1 cellular context compared by ENCODE assay signal in genomic region chr1:151199860-151200581, GRCh38.
TF ChIP-seq lines count a peak whose summit lies in the region.

No MANE protein-coding gene starts in this region.

TF ChIP-seq in GM23338, 12 proteins besides CTCF, POLR2A, EP300 and RAD21 (continued from another document):
- TF ChIP-seq ZNF462 (CRISPR knock-in tag; IDR thresholded peaks at IDR 0.05), result no peak
- TF ChIP-seq NANOG (IDR thresholded peaks at IDR 0.05; ENCODE audit: borderline replicate concordance), result no peak
- TF ChIP-seq ZNF114 (CRISPR knock-in tag; IDR thresholded peaks at IDR 0.05), result no peak
- TF ChIP-seq JUNB (IDR thresholded peaks at IDR 0.05; ENCODE audit: unreplicated experiment), result no peak
- no peak for TF ChIP-seq REST (IDR thresholded peaks at IDR 0.05; ENCODE audit: unreplicated experiment)
- TF ChIP-seq EZH2 (IDR thresholded peaks at IDR 0.05; ENCODE audit: low read depth, unreplicated experiment), result no peak
- no peak for TF ChIP-seq ZNF331 (CRISPR knock-in tag; IDR thresholded peaks at IDR 0.05; ENCODE audit: low read depth)
- no peak for TF ChIP-seq STAT1 (IDR thresholded peaks at IDR 0.05; ENCODE audit: unreplicated experiment)
- TF ChIP-seq EZH2phosphoT487 (IDR thresholded peaks at IDR 0.05; ENCODE audit: unreplicated experiment), result no peak
TF ChIP-seq in GM23338: peak in this region for 0.
